Comparison of ENCODE assay signal across 8 cellular contexts in the genomic region with DNA sequence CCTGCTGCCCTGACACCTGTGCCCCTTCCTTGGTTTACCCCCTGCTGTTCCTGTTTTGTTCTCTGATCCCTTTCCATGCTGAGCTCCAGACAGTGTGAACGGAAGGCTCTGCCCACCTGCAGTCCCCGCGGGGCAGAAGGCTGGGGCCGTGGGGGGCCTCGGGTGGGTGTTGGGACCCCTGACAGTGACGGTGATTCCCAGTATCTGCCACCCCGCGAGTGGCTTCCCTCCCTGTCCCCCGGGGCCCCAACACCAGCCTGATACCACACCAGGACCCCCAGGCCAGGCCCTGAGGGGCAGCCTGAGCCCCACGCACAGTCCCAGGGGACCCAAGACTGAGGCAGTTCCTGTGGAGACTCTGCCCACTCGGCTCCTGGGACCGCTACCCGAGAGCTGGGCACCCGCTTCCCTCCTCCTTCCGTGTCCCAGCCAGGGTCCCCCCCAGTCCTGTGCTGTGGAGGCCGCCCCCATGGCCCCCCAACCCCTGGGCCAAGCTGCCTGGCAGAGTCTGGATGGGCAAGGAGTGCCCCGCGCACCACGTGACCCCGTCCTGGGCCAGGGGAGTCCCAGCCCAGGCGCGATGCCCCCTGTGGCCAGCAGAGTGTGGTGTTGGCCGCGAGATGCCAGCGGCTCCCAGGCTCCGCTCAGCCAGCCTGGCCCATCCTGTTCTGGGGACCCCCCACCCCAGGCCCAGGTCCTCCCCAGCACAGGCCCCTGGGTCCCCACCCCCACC.
DNase-seq lines count a peak whose midpoint lies in the region; ATAC-seq and TF ChIP-seq lines count a peak whose summit lies in the region.

No MANE protein-coding gene starts in this region.

- H3K9ac ChIP-seq in OCI-LY1 (ENCODE audit: low read length), result no peak overlapping the region

- H3K79me2 ChIP-seq in OCI-LY1 (ENCODE audit: insufficient read depth, low read length), result no peaks in the 10 kb centered on the region

- no peaks in the 10 kb centered on the region for H3F3A ChIP-seq in OCI-LY1 (ENCODE audit: insufficient read depth, low read length)

- no peak overlapping the region for H2AFZ ChIP-seq in OCI-LY1 (ENCODE audit: low read length)

- no peak overlapping the region for H3K4me2 ChIP-seq in OCI-LY1 (ENCODE audit: low read length)

- H4K20me1 ChIP-seq in OCI-LY1 (ENCODE audit: insufficient read depth, low read length), result no peaks in the 10 kb centered on the region

- in situ Hi-C loops in GM13976 (cut with MboI; ENCODE audit: low sequenced_read_pairs, unreplicated experiment), result no loop called here

- no peak overlapping the region for H3K27ac ChIP-seq in OCI-LY1 (ENCODE audit: low read depth, low read length, poor library complexity, severe bottlenecking)

- intact Hi-C loops in posterior cingulate gyrus (cut with DNase I), result loop anchor here (1.0 to 2.0 kb wide), 2 partner anchors 88 to 293 kb away; no protein-coding TSS in a partner anchor

- H3K4me1 ChIP-seq in OCI-LY1 (ENCODE audit: insufficient read depth, low read length, severe bottlenecking), result no peaks in the 10 kb centered on the region

- ATAC-seq in HG03280 (IDR thresholded peaks at IDR 0.05; ENCODE audit: unreplicated experiment) (no peak), HG03175 (IDR thresholded peaks at IDR 0.05; ENCODE audit: unreplicated experiment) (no peak)

- 0 out of 2 replicates have a peak, but pooled peaks cover 5% of the 10 kb centered on the region for H3K27me3 ChIP-seq in OCI-LY1 (ENCODE audit: insufficient read depth, low read length)

- H3K4me3 ChIP-seq in AG10803 (ENCODE audit: low read length) (no peak overlapping the region), OCI-LY1 (ENCODE audit: low read depth, low read length, poor library complexity, severe bottlenecking) (no peak overlapping the region)

- H3K36me3 ChIP-seq in OCI-LY1 (ENCODE audit: insufficient read depth, low read length), result no peaks in the 10 kb centered on the region

- H3K9me2 ChIP-seq in OCI-LY1 (ENCODE audit: low read depth, low read length), result no peaks in the 10 kb centered on the region

- DNase-seq in AG10803 (ENCODE audit: low read depth) (peak; percentile 28), GM13976 (ENCODE audit: low spot score) (peak; percentile 83), germinal center (ENCODE audit: low spot score) (peak; percentile 70), posterior cingulate gyrus (peak; percentile 63 to 97 (median 78))
- peak; percentile 15 for DNase-seq in activated T-helper 9 cell treated with anti-CD3 and anti-CD28 coated beads, Interleukin-2, amount 50 U/mL, for 16 hours (ENCODE audit: low read depth)

- no peaks in the 10 kb centered on the region for H3K9me3 ChIP-seq in OCI-LY1 (ENCODE audit: low read length)

- TF ChIP-seq CTCF in AG10803 (conservative IDR thresholded peaks at IDR 0.05; ENCODE audit: low read length), result peak; percentile 66
- TF ChIP-seq CTCF in GM13976 (IDR thresholded peaks at IDR 0.05; ENCODE audit: borderline replicate concordance, control extremely low read depth, extremely low read depth, insufficient read depth, missing control alignments), result peak; percentile 50
- TF ChIP-seq CTCF in OCI-LY1 (IDR thresholded peaks at IDR 0.05; ENCODE audit: low read length), result peak; percentile 19; the same call in 1 of the 2 replicates

Comparison
In these comparisons a context has a peak if more than half of its experiments do, and no peak if none do; other contexts are left out.
1. DNase-seq: peak in every context shown above with its lines; median percentile 83 in GM13976; 78 in posterior cingulate gyrus; 70 in germinal center; 28 in AG10803; 15 in activated T-helper 9 cell treated with anti-CD3 and anti-CD28 coated beads, Interleukin-2, amount 50 U/mL, for 16 hours.